9 cellular contexts compared by ENCODE assay signal in genomic region chr6:83729871-83730270, GRCh38. TPM values are rescaled to one million over a fixed set of nuclear protein-coding genes. Genes with fewer than 3 reads are reported as not detected.
"Had no signal": no experiment of that assay in that cellular context is flagged by ENCODE, and none has a peak within 500 bp of the region (broad histone marks: within the 10 kb centered on the region; RNA-seq: fewer than 3 reads in every experiment).

No MANE protein-coding gene starts in this region.

- H3K4me3 ChIP-seq: GM12878 had no signal

- DNase-seq: GDM1, GF-D8 had no signal

- ATAC-seq: GM12878 had no signal

- FAIRE-seq: G401.6, GM12878, GM12891, GM12892, GM18507, GM19239 had no signal

RNA-seq across cellular contexts. Expression of gene SNAP91, which starts 21.0 kb away (rescaled TPM):
- total RNA-seq: G401 had no signal
